10 cellular contexts compared by ENCODE assay signal in genomic region chr16:58459344-58460218, GRCh38. TPM values are rescaled to one million over a fixed set of nuclear protein-coding genes. Genes with fewer than 3 reads are reported as not detected.
DNase-seq lines count a peak whose midpoint lies in the region; ATAC-seq, FAIRE-seq and TF ChIP-seq lines count a peak whose summit lies in the region.
"Had no signal": no experiment of that assay in that cellular context is flagged by ENCODE, and none has a peak within 500 bp of the region (broad histone marks: within the 10 kb centered on the region; RNA-seq: fewer than 3 reads in every experiment).

No MANE protein-coding gene starts in this region.

- no peak overlapping the region for H2BK5ac ChIP-seq in mesendoderm (ENCODE audit: low read length)

- H3K9me3 Mint-ChIP-seq in endothelial cell (ENCODE audit: unreplicated experiment), result no peaks in the 10 kb centered on the region

- intact Hi-C loops in GM12878 (cut with micrococcal nuclease; ENCODE audit: unreplicated experiment), result no loop called here

- SMC1A ChIA-PET in GM12878 (lab: Charles Lee; ENCODE audit: uncharacterized antibody, unreplicated experiment), result interaction anchor here (0.6 kb wide), 1 partner anchor 39 kb away, joined by 3 read pairs; no protein-coding TSS in a partner anchor

- no peak overlapping the region for H2AK5ac ChIP-seq in mesendoderm (ENCODE audit: low read length)

- H3K79me2 ChIP-seq in GM12878 (ENCODE audit: control insufficient read depth, insufficient read depth, low read length), result no peaks in the 10 kb centered on the region
- no peaks in the 10 kb centered on the region for H3K79me2 ChIP-seq in mesendoderm (ENCODE audit: control insufficient read depth, insufficient read depth, low read length)

- H3K4ac ChIP-seq in mesendoderm (ENCODE audit: low read depth, low read length), result no peak overlapping the region

- no peaks in the 10 kb centered on the region for H3K9me3 ChIP-seq in GM12878 (replicated peaks; ENCODE audit: control insufficient read depth, insufficient read depth, low read length)
- H3K9me3 ChIP-seq: right lobe of liver had no signal

- RAD21 ChIA-PET in GM12878 (lab: Charles Lee; ENCODE audit: unreplicated experiment), result no interaction called here

- H2AFZ ChIP-seq in GM12878 (ENCODE audit: control insufficient read depth, low read depth, low read length), result no peak overlapping the region

- H4K5ac ChIP-seq in mesendoderm (ENCODE audit: low read length), result no peak overlapping the region

- no TSS peak for BruUV-seq in GM12878 (replicated peaks; lab: Mats Ljungman, UMichigan)

- H3K9ac ChIP-seq in GM12878 (ENCODE audit: control insufficient read depth, insufficient read depth, low read length), result no peak overlapping the region
- no peak overlapping the region for H3K9ac ChIP-seq in mesendoderm (ENCODE audit: low read length)

- H3K23ac ChIP-seq in mesendoderm (ENCODE audit: low read length), result no peak overlapping the region

- H3K27ac Mint-ChIP-seq in endothelial cell (ENCODE audit: unreplicated experiment), result no peak overlapping the region

- H4K8ac ChIP-seq in mesendoderm (ENCODE audit: low read depth, low read length), result no peak overlapping the region

- H3K4me1 Mint-ChIP-seq in endothelial cell (ENCODE audit: unreplicated experiment), result peaks cover 8% of the 10 kb centered on the region

- no peak overlapping the region for H2BK120ac ChIP-seq in mesendoderm (ENCODE audit: low read depth, low read length)

- H3K36me3 ChIP-seq in GM12878 (ENCODE audit: control insufficient read depth in 2 of 2, insufficient read depth in 2 of 2, low read length in 1 of 2) (no peaks in the 10 kb centered on the region), mesendoderm (ENCODE audit: control insufficient read depth, insufficient read depth, low read length) (no peaks in the 10 kb centered on the region)
- H3K36me3 ChIP-seq: right lobe of liver had no signal

- no peak for TF ChIP-seq CTCF in GM12878 (IDR thresholded peaks at IDR 0.05 in 2 of 3, conservative IDR thresholded peaks at IDR 0.05 in 1 of 3; ENCODE audit: control insufficient read depth in 2 of 3, extremely low read depth in 1 of 3, insufficient read depth in 1 of 3, low read depth in 3 of 3, low read length in 3 of 3)
- no peak for TF ChIP-seq CTCF in endothelial cell (IDR thresholded peaks at IDR 0.05; ENCODE audit: unreplicated experiment)

- no peak overlapping the region for H3K56ac ChIP-seq in mesendoderm (ENCODE audit: low read length)

- WGBS in GM12878 (ENCODE audit: insufficient coverage, insufficient replicate concordance, low lambda C conversion rate, missing lambda C conversion rate), result 48% methylated on average over 9 of the region's 9 CpGs
- no CpG with 5 or more reads among the region's 9 CpGs for WGBS in mesendoderm (ENCODE audit: extremely low coverage, insufficient coverage, low lambda C conversion rate)

- H3K27me3 ChIP-seq in GM12878 (replicated peaks in 1 of 2; ENCODE audit: control insufficient read depth in 2 of 2, insufficient read depth in 2 of 2, low read length in 1 of 2) (peaks cover 3 to 6% of the 10 kb centered on the region in 2 experiments; a peak in 3 of 4 replicates), mesendoderm (ENCODE audit: insufficient read depth, low read length, poor library complexity) (peaks cover 8% of the 10 kb centered on the region)

- TF ChIP-seq RAD21 in GM12878 (IDR thresholded peaks at IDR 0.05; ENCODE audit: insufficient read depth, low read depth, low read length), result no peak

- no peak for TF ChIP-seq POLR2A in GM12878 (IDR thresholded peaks at IDR 0.05; ENCODE audit: low read depth, low read length)

- in situ Hi-C loops in GM12878 (cut with MboI), result no loop called here

- H3K27ac ChIP-seq in GM12878 (ENCODE audit: control insufficient read depth, insufficient read depth) (no peak overlapping the region), mesendoderm (ENCODE audit: low read depth, low read length) (no peak overlapping the region)
- H3K27ac ChIP-seq: right lobe of liver had no signal

- H3K79me1 ChIP-seq in mesendoderm (ENCODE audit: low read length), result no peaks in the 10 kb centered on the region

- no peak overlapping the region for H3K18ac ChIP-seq in mesendoderm (ENCODE audit: low read length)

- CTCF ChIA-PET in GM12878 (lab: Yijun Ruan, JAX), result no interaction called here

- peaks cover 7% of the 10 kb centered on the region for H3K27me3 Mint-ChIP-seq in endothelial cell (ENCODE audit: unreplicated experiment)

- ATAC-seq in GM18868 (IDR thresholded peaks at IDR 0.05; ENCODE audit: unreplicated experiment) (peak; percentile 73), GM12878 (peak; percentile 56), GM18498 (IDR thresholded peaks at IDR 0.05; ENCODE audit: unreplicated experiment) (no peak), GM19328 (IDR thresholded peaks at IDR 0.05; ENCODE audit: unreplicated experiment) (no peak)

- POLR2A ChIA-PET in GM12878 (lab: Charles Lee), result interaction anchor here (0.5 to 0.6 kb wide), 3 partner anchors 13 to 593 kb away, joined by 3 to 8 read pairs (median 3); no protein-coding TSS in a partner anchor

- no peaks in the 10 kb centered on the region for H4K20me1 ChIP-seq in GM12878 (ENCODE audit: control insufficient read depth, insufficient read depth)

- TF ChIP-seq EP300 in GM12878 (IDR thresholded peaks at IDR 0.05; ENCODE audit: borderline replicate concordance in 1 of 2, control insufficient read depth in 1 of 2, low read depth in 2 of 2, low read length in 2 of 2), result no peak

- H3K4me2 ChIP-seq in GM12878 (ENCODE audit: control insufficient read depth, insufficient read depth) (no peak overlapping the region), mesendoderm (ENCODE audit: low read length) (no peak overlapping the region)

- DNase-seq in NCI-H69 (lab: John Stamatoyannopoulos, UW) (peak; percentile 5), GM12878 (ENCODE audit: low read depth, low spot score) (no peak), mesendoderm (no peak), endothelial cell (ENCODE audit: low spot score) (no peak)
- peak; percentile 71 for DNase-seq in stimulated activated CD4-positive, alpha-beta T cell treated with anti-CD3 and anti-CD28 coated beads, Interleukin-15, amount 100 ng/mL, for 24 hours
- DNase-seq: right lobe of liver had no signal

- H3K4me1 ChIP-seq in GM12878 (ENCODE audit: control insufficient read depth, insufficient read depth, low read length) (no peaks in the 10 kb centered on the region), mesendoderm (ENCODE audit: control insufficient read depth, low read depth, low read length) (no peaks in the 10 kb centered on the region)

- H3K4me3 Mint-ChIP-seq in endothelial cell (ENCODE audit: unreplicated experiment), result no peak overlapping the region

- no peak overlapping the region for H3K4me3 ChIP-seq in GM12878
- H3K4me3 ChIP-seq in mesendoderm (ENCODE audit: low read length), result no peak overlapping the region
- H3K4me3 ChIP-seq: right lobe of liver had no signal

- no peak overlapping the region for H2BK15ac ChIP-seq in mesendoderm (replicated peaks; ENCODE audit: low read depth)

- no peaks in the 10 kb centered on the region for H3K36me3 Mint-ChIP-seq in endothelial cell (ENCODE audit: low read depth, unreplicated experiment)

- FAIRE-seq in GM12878 (lab: Jason Lieb, UNC), result no peak
- FAIRE-seq: GM18507 had no signal

TF ChIP-seq in GM12878, 131 proteins besides CTCF, POLR2A, EP300 and RAD21 (continues in another document):
- no peak for TF ChIP-seq WRNIP1 (IDR thresholded peaks at IDR 0.05; ENCODE audit: borderline replicate concordance, low read depth, low read length)

RNA-seq across cellular contexts. Expression of gene NDRG4, which starts 40.4 kb away (rescaled TPM):
- 2.8 and 3.0 TPM in 2 replicates for total RNA-seq in GM12878 (2013; cell fraction: nucleolus; rRNA removed)
- total RNA-seq in GM12878 (2014; rRNA removed) (3.3 and 3.8 TPM in 2 replicates), GM12878 (2014; rRNA removed; fragmentation: Illumina TruSeq; extraction: Trizol) (1.2 and 2.5 TPM in 2 replicates), GM12878 (2021) (1.9 and 2.5 TPM in 2 replicates), endothelial cell (ENCODE audit: unreplicated experiment) (5.9 TPM)
- 2.5 TPM for polyA plus RNA-seq in GM12878 (2011; ENCODE audit: low read depth)
- polyA plus RNA-seq in GM12878 (2011; rRNA removed) (1.7 and 2.1 TPM in 2 replicates), GM12878 (2014; fragmentation: Illumina TruSeq; extraction: Trizol) (1.4 and 2.7 TPM in 2 replicates), GM12878 (2014; fragmentation: Nextera tagmentation; extraction: Ambion mirVana) (under 1 TPM; 0.33 to 0.39 TPM), GM12878 (2014; rRNA removed) (3.1 and 3.3 TPM in 2 replicates), GM12878 (2016; fragmentation: Nextera tagmentation; extraction: Ambion mirVana) (1 to 10 TPM; 2.0 to 2.6 TPM)
- polyA plus RNA-seq in GM12878 (2011; cell fraction: cytosol; rRNA removed), result 3.8 and 5.0 TPM in 2 replicates
- 16.1 and 17.8 TPM in 2 replicates for polyA plus RNA-seq in GM12878 (2011; cell fraction: nucleus; rRNA removed)
- polyA plus RNA-seq in GM12878 (2012), result 1.8 and 3.0 TPM in 2 replicates
- 2.4 and 5.2 TPM in 2 replicates for polyA minus RNA-seq in GM12878 (2011; rRNA and poly(A)+ RNA removed)
- 0.94 and 1.0 TPM in 2 replicates for polyA minus RNA-seq in GM12878 (2011; cell fraction: cytosol; rRNA and poly(A)+ RNA removed)
- polyA minus RNA-seq in GM12878 (2011; cell fraction: nucleus; rRNA and poly(A)+ RNA removed), result 6.0 and 10.3 TPM in 2 replicates
- polyA plus RNA-seq in mesendoderm (2013, experiment 1 of 2), result 7.2 TPM
- 7.0 TPM for polyA plus RNA-seq in mesendoderm (2013, experiment 2 of 2)

RNA-seq across cellular contexts. Expression of gene SETD6, which starts 55.7 kb away (rescaled TPM):
- 41.1 and 41.2 TPM in 2 replicates for total RNA-seq in GM12878 (2013; cell fraction: nucleolus; rRNA removed)
- 18.3 and 18.7 TPM in 2 replicates for total RNA-seq in GM12878 (2014; rRNA removed)
- 11.2 and 11.7 TPM in 2 replicates for total RNA-seq in GM12878 (2014; rRNA removed; fragmentation: Illumina TruSeq; extraction: Trizol)
- total RNA-seq in GM12878 (2021), result 13.2 and 18.5 TPM in 2 replicates
- polyA plus RNA-seq in GM12878 (2011; ENCODE audit: low read depth), result 7.2 TPM
- 13.8 and 15.4 TPM in 2 replicates for polyA plus RNA-seq in GM12878 (2011; rRNA removed)
- 7.0 and 11.2 TPM in 2 replicates for polyA plus RNA-seq in GM12878 (2011; cell fraction: cytosol; rRNA removed)
- polyA plus RNA-seq in GM12878 (2011; cell fraction: nucleus; rRNA removed), result 42.8 and 58.2 TPM in 2 replicates
- 12.9 and 13.5 TPM in 2 replicates for polyA plus RNA-seq in GM12878 (2012)
- polyA plus RNA-seq in GM12878 (2014; fragmentation: Illumina TruSeq; extraction: Trizol), result 12.8 and 15.7 TPM in 2 replicates
- polyA plus RNA-seq in GM12878 (2014; fragmentation: Nextera tagmentation; extraction: Ambion mirVana), result 10 to 100 TPM in 1 of 2 experiments, 1 to 10 TPM in 1; 8.2 to 13.4 TPM
- 23.7 and 23.8 TPM in 2 replicates for polyA plus RNA-seq in GM12878 (2014; rRNA removed)
- polyA plus RNA-seq in GM12878 (2016; fragmentation: Nextera tagmentation; extraction: Ambion mirVana), result 10 to 100 TPM; 19.5 to 22.5 TPM
- 8.0 and 9.8 TPM in 2 replicates for polyA minus RNA-seq in GM12878 (2011; rRNA and poly(A)+ RNA removed)
- 3.6 and 3.7 TPM in 2 replicates for polyA minus RNA-seq in GM12878 (2011; cell fraction: cytosol; rRNA and poly(A)+ RNA removed)
- 15.0 and 24.0 TPM in 2 replicates for polyA minus RNA-seq in GM12878 (2011; cell fraction: nucleus; rRNA and poly(A)+ RNA removed)
- 24.0 TPM for polyA plus RNA-seq in mesendoderm (2013, experiment 1 of 2)
- 25.0 TPM for polyA plus RNA-seq in mesendoderm (2013, experiment 2 of 2)
- total RNA-seq in endothelial cell (ENCODE audit: unreplicated experiment), result 7.9 TPM

Comparison
In these comparisons a context has a peak if more than half of its experiments do, and no peak if none do; other contexts are left out.
1. ATAC-seq: peak in GM18868 (single experiment) and GM12878 (single experiment); none in GM18498 (single experiment) and GM19328 (single experiment).
2. DNase-seq: peak in NCI-H69 (single experiment) and stimulated activated CD4-positive, alpha-beta T cell treated with anti-CD3 and anti-CD28 coated beads, Interleukin-15, amount 100 ng/mL, for 24 hours (single experiment); none in GM12878 (single experiment), mesendoderm (single experiment) and endothelial cell (single experiment).